ENCODE assay signal across 1 cellular context in the genomic region with DNA sequence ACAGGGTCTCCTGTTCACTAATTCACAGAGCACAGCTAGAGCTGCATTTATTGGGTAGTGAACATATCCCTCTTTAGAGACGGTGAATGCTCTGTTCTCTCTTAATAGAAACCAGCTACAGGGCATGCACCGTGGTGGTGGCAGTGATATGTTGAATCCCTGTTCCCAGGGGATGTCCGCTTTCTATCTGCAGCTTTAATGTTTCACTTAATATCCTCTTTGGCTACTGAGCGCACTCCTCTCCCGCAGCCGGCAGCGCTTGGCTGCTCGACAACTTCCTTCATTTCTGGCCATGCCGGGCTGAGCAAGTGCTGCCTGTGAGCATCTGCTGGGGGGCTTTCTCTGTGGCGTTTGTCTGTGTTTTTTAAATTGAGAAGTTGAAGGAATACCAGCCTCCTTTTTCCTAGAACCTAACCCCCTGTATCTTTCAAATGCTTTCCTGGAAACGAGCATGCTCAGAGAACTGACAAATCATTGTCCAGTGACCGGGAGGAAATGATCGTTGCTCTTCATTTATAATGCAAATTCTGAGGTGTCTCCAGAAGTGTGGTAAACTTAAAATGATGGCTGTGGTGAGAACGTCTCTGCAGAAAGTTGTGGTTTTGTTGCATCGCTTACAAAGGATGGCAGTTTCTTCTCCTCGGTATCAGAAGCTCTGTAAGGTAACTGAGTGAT.
A peak's percentile ranks its signal among the peaks of the same experiment; 100 is the strongest.
TF ChIP-seq lines count a peak whose summit lies in the region.

No MANE protein-coding gene starts in this region.

TF ChIP-seq in K562, 482 proteins besides CTCF, POLR2A, EP300 and RAD21 (continued from another document):
- TF ChIP-seq, protein P1, sequence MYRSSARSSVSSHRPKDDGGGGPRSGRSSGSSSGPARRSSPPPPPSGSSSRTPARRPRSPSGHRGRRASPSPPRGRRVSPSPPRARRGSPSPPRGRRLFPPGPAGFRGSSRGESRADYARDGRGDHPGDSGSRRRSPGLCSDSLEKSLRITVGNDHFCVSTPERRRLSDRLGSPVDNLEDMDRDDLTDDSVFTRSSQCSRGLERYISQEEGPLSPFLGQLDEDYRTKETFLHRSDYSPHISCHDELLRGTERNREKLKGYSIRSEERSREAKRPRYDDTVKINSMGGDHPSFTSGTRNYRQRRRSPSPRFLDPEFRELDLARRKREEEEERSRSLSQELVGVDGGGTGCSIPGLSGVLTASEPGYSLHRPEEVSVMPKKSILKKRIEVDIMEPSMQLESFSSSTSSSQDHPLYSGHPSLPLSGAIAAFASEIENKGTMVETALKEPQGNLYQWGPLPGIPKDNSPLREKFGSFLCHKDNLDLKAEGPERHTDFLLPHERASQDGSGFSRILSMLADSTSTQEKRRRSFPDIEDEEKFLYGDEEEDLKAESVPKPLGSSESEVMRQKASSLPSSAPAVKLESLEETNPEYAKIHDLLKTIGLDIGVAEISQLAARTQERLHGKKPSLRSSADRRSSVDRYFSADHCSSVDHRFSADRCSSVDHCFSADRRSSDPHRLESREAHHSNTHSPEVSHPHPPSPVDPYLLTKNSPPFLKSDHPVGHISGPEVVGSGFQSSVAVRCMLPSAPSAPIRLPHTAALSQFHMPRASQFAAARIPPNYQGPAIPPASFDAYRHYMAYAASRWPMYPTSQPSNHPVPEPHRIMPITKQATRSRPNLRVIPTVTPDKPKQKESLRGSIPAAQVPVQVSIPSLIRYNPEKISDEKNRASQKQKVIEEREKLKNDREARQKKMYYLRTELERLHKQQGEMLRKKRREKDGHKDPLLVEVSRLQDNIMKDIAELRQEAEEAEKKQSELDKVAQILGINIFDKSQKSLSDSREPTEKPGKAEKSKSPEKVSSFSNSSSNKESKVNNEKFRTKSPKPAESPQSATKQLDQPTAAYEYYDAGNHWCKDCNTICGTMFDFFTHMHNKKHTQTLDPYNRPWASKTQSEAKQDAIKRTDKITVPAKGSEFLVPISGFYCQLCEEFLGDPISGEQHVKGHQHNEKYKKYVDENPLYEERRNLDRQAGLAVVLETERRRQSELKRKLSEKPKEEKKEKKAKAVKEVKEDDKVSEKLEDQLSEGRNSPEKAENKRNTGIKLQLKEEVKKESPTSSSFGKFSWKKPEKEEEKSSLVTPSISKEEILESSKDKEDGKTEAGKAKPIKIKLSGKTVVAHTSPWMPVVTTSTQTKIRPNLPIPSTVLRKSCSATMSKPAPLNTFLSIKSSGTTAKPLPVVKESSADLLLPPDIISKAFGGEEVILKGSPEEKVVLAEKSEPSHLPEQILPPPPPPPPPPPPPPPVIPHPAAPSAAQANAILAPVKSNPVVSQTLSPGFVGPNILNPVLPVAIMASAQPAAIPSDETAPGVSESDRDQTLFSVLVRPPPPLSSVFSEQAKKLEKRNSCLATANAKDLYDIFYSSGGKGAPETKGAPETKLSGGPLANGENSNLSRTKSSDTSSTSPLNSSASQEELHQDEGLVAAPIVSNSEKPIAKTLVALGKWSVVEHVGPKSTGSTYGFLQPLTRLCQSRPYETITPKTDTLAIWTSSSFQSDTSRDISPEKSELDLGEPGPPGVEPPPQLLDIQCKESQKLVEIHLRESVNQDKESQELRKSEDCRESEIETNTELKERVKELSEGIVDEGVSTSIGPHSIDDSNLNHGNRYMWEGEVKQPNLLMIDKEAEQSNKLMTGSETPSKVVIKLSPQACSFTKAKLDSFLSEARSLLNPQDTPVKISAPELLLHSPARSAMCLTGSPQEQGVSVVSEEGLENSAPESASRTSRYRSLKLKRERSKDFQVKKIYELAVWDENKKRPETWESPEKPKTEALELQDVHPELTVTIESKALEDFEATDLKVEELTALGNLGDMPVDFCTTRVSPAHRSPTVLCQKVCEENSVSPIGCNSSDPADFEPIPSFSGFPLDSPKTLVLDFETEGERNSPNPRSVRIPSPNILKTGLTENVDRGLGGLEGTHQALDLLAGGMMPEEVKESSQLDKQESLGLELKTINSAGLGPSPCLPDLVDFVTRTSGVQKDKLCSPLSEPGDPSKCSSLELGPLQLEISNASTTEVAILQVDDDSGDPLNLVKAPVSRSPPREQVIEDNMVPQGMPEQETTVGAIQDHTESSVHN (IDR thresholded peaks at IDR 0.05; ENCODE audit: borderline replicate concordance in 1 of 2, low read depth in 1 of 2): no peak
- TF ChIP-seq NCOA1 (IDR thresholded peaks at IDR 0.05; ENCODE audit: low read depth) (no peak), EP400 (IDR thresholded peaks at IDR 0.05) (peak; percentile 40; the same call in 1 of the 2 replicates), NFE2 (IDR thresholded peaks at IDR 0.05; ENCODE audit: low read depth) (no peak), ZNF3 (CRISPR knock-in tag; IDR thresholded peaks at IDR 0.05) (no peak), POLR2H (tag; IDR thresholded peaks at IDR 0.05; ENCODE audit: low read depth) (no peak), ZNF165 (CRISPR knock-in tag; IDR thresholded peaks at IDR 0.05; ENCODE audit: borderline replicate concordance) (no peak), RFX1 (IDR thresholded peaks at IDR 0.05) (no peak), ZNF274 (IDR thresholded peaks at IDR 0.05; ENCODE audit: borderline replicate concordance, low read depth, low read length) (no peak), TRIM24 (IDR thresholded peaks at IDR 0.05) (no peak), PTRF (tag; IDR thresholded peaks at IDR 0.05) (no peak), CCAR2 (IDR thresholded peaks at IDR 0.05; ENCODE audit: low read depth, low read length) (no peak), ZNF217 (CRISPR knock-in tag; IDR thresholded peaks at IDR 0.05) (no peak), JUN (IDR thresholded peaks at IDR 0.05; ENCODE audit: borderline replicate concordance, low read depth, low read length) (no peak), JUN (CRISPR knock-in tag; IDR thresholded peaks at IDR 0.05; ENCODE audit: borderline replicate concordance) (no peak), DACH1 (IDR thresholded peaks at IDR 0.05; ENCODE audit: partially characterized antibody) (no peak), NONO (IDR thresholded peaks at IDR 0.05; ENCODE audit: low read depth in 2 of 2, low read length in 1 of 2) (no peak), FOXA1 (IDR thresholded peaks at IDR 0.05; ENCODE audit: borderline replicate concordance) (no peak), ZNF41 (CRISPR knock-in tag; conservative IDR thresholded peaks at IDR 0.05) (no peak), TGIF2 (CRISPR knock-in tag; IDR thresholded peaks at IDR 0.05) (no peak)
- TF ChIP-seq, protein P2, sequence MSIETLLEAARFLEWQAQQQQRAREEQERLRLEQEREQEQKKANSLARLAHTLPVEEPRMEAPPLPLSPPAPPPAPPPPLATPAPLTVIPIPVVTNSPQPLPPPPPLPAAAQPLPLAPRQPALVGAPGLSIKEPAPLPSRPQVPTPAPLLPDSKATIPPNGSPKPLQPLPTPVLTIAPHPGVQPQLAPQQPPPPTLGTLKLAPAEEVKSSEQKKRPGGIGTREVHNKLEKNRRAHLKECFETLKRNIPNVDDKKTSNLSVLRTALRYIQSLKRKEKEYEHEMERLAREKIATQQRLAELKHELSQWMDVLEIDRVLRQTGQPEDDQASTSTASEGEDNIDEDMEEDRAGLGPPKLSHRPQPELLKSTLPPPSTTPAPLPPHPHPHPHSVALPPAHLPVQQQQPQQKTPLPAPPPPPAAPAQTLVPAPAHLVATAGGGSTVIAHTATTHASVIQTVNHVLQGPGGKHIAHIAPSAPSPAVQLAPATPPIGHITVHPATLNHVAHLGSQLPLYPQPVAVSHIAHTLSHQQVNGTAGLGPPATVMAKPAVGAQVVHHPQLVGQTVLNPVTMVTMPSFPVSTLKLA (conservative IDR thresholded peaks at IDR 0.05): 0 out of 4 replicates have a peak, but pooled peaks of 1 of the 2 experiments have one; percentile 36
- TF ChIP-seq, protein P3, sequence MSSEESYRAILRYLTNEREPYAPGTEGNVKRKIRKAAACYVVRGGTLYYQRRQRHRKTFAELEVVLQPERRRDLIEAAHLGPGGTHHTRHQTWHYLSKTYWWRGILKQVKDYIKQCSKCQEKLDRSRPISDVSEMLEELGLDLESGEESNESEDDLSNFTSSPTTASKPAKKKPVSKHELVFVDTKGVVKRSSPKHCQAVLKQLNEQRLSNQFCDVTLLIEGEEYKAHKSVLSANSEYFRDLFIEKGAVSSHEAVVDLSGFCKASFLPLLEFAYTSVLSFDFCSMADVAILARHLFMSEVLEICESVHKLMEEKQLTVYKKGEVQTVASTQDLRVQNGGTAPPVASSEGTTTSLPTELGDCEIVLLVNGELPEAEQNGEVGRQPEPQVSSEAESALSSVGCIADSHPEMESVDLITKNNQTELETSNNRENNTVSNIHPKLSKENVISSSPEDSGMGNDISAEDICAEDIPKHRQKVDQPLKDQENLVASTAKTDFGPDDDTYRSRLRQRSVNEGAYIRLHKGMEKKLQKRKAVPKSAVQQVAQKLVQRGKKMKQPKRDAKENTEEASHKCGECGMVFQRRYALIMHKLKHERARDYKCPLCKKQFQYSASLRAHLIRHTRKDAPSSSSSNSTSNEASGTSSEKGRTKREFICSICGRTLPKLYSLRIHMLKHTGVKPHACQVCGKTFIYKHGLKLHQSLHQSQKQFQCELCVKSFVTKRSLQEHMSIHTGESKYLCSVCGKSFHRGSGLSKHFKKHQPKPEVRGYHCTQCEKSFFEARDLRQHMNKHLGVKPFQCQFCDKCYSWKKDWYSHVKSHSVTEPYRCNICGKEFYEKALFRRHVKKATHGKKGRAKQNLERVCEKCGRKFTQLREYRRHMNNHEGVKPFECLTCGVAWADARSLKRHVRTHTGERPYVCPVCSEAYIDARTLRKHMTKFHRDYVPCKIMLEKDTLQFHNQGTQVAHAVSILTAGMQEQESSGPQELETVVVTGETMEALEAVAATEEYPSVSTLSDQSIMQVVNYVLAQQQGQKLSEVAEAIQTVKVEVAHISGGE (CRISPR knock-in tag; IDR thresholded peaks at IDR 0.05): no peak
